Comparison of ENCODE assay signal across 17 cellular contexts in genomic region chr6:40509163-40509562, GRCh38.
"Had no signal": no experiment of that assay in that cellular context is flagged by ENCODE, and none has a peak within 500 bp of the region (broad histone marks: within the 10 kb centered on the region; RNA-seq: fewer than 3 reads in every experiment).

No MANE protein-coding gene starts in this region.

- H3K4me2 ChIP-seq: SK-N-SH had no signal

- H3K4me1 ChIP-seq: foreskin keratinocyte, stomach, testis had no signal

- H3K4me3 Mint-ChIP-seq: activated naive CD4-positive, alpha-beta T cell treated with anti-CD3 and anti-CD28 coated beads for 36 hours; effector memory CD8-positive, alpha-beta T cell; memory B cell; natural killer cell; T-cell; WTC11 had no signal

- H3K4me3 ChIP-seq: adrenal gland, stomach, testis had no signal

- ATAC-seq: effector memory CD8-positive, alpha-beta T cell; foreskin keratinocyte; left ventricle myocardium superior; T-cell; WTC11 had no signal

- DNase-seq: activated CD8-positive, alpha-beta memory T cell treated with anti-CD3 and anti-CD28 coated beads, Interleukin-2, amount 50 U/mL, for 4 hours; activated naive CD4-positive, alpha-beta T cell treated with anti-CD3 and anti-CD28 coated beads for 36 hours; adrenal gland; dermis blood vessel endothelial cell; effector memory CD8-positive, alpha-beta T cell; foreskin keratinocyte; glutamatergic neuron; hypothalamus; left ventricle myocardium superior; natural killer cell; SK-N-SH; stimulated activated CD4-positive, alpha-beta T cell treated with anti-CD3 and anti-CD28 coated beads, Interleukin-4, amount 100 ng/mL, for 24 hours; stomach; T-cell; testis had no signal

- H3K36me3 Mint-ChIP-seq: memory B cell, natural killer cell, T-cell, WTC11 had no signal

- H3K27me3 Mint-ChIP-seq: T-cell had no signal

- H3K9me3 ChIP-seq: adrenal gland, SK-N-SH, stomach, testis had no signal

- H3K27ac Mint-ChIP-seq: activated naive CD4-positive, alpha-beta T cell treated with anti-CD3 and anti-CD28 coated beads for 36 hours; memory B cell; T-cell; WTC11 had no signal

- H3K27ac ChIP-seq: adrenal gland, foreskin keratinocyte, stomach, testis had no signal

- H3K36me3 ChIP-seq: adrenal gland, stomach had no signal

- H3K9ac ChIP-seq: SK-N-SH had no signal

- H3K27me3 ChIP-seq: adrenal gland, stomach, testis had no signal

- H3K9me3 Mint-ChIP-seq: activated naive CD4-positive, alpha-beta T cell treated with anti-CD3 and anti-CD28 coated beads for 36 hours; effector memory CD8-positive, alpha-beta T cell; memory B cell; natural killer cell; T-cell; WTC11 had no signal
